In genomic region chr19:16714702-16715294, GRCh38 we compare ENCODE assay signal across 8 cellular contexts. TPM values are rescaled to one million over a fixed set of nuclear protein-coding genes. Genes with fewer than 3 reads are reported as not detected.
DNase-seq lines count a peak whose midpoint lies in the region; ATAC-seq and TF ChIP-seq lines count a peak whose summit lies in the region.

No MANE protein-coding gene starts in this region.

- H3K36me3 ChIP-seq in SU-DHL-6 (ENCODE audit: low read length): no peaks in the 10 kb centered on the region
- no peaks in the 10 kb centered on the region for H3K36me3 ChIP-seq in iPS DF 6.9 (ENCODE audit: control insufficient read depth, insufficient read depth, low read length)

- H3K79me2 ChIP-seq in SU-DHL-6 (ENCODE audit: insufficient read depth, low read length): no peaks in the 10 kb centered on the region

- no peak overlapping the region for H3K4me3 ChIP-seq in SU-DHL-6 (ENCODE audit: insufficient read depth, low read length, poor library complexity, severe bottlenecking)
- no peak overlapping the region for H3K4me3 ChIP-seq in astrocyte of the cerebellum (ENCODE audit: low read depth, low read length)
- no peak overlapping the region for H3K4me3 ChIP-seq in iPS DF 6.9 (ENCODE audit: low read length)

- H2AFZ ChIP-seq in SU-DHL-6 (ENCODE audit: low read depth, low read length, severe bottlenecking): no peak overlapping the region

- no peaks in the 10 kb centered on the region for H4K20me1 ChIP-seq in SU-DHL-6 (ENCODE audit: low read depth, low read length)

- no peak overlapping the region for H3K4me2 ChIP-seq in SU-DHL-6 (ENCODE audit: low read depth, low read length, poor library complexity, severe bottlenecking)

- peaks cover 11% of the 10 kb centered on the region for H3F3A ChIP-seq in SU-DHL-6 (ENCODE audit: insufficient read depth)

- no peaks in the 10 kb centered on the region for H3K4me1 ChIP-seq in iPS DF 6.9 (ENCODE audit: control insufficient read depth, insufficient read depth, low read length)

- H3K9me3 ChIP-seq in SU-DHL-6 (ENCODE audit: insufficient read depth, low read length) (no peaks in the 10 kb centered on the region), iPS DF 6.9 (ENCODE audit: control insufficient read depth, insufficient read depth, low read length) (no peaks in the 10 kb centered on the region)

- H3K27me3 ChIP-seq in SU-DHL-6 (ENCODE audit: low read length) (no peaks in the 10 kb centered on the region), iPS DF 6.9 (ENCODE audit: control insufficient read depth, insufficient read depth, low read length) (no peaks in the 10 kb centered on the region)

- DNase-seq in EH (ENCODE audit: low read depth): peak; percentile 46
- DNase-seq in LHCN-M2 (ENCODE audit: low read depth): peak; percentile 39
- DNase-seq in astrocyte of the cerebellum (ENCODE audit: low read depth): no peak
- peak; percentile 37 for DNase-seq in iPS DF 6.9 (ENCODE audit: low read depth, low spot score)
- peak in 3 of 4 experiments; percentile 7 to 24 (median 11) for DNase-seq in stimulated activated CD4-positive, alpha-beta T cell treated with anti-CD3 and anti-CD28 coated beads, Interleukin-1b, Interleukin-23, amount 100 ng/mL, for 24 hours (ENCODE audit: low read depth in 4 of 4, low spot score in 1 of 4)

- no CpG with 5 or more reads among the region's 14 CpGs for WGBS in iPS DF 6.9 (ENCODE audit: insufficient coverage, insufficient read length)

- ATAC-seq in GM18907 (IDR thresholded peaks at IDR 0.05; ENCODE audit: unreplicated experiment): no peak
- ATAC-seq in HG02678 (IDR thresholded peaks at IDR 0.05; ENCODE audit: unreplicated experiment): no peak

- in situ Hi-C loops in astrocyte of the cerebellum (cut with HindIII; ENCODE audit: low sequenced_read_pairs): no loop called here

- H3K27ac ChIP-seq in SU-DHL-6 (ENCODE audit: low read depth, low read length): no peak overlapping the region
- H3K27ac ChIP-seq in iPS DF 6.9 (ENCODE audit: low read length): no peak overlapping the region

- no peak overlapping the region for H3K9ac ChIP-seq in SU-DHL-6 (ENCODE audit: low read length)

- TF ChIP-seq CTCF in SU-DHL-6 (IDR thresholded peaks at IDR 0.05; ENCODE audit: insufficient read depth, low read length, poor library complexity, severe bottlenecking) (peak; percentile 95), astrocyte of the cerebellum (IDR thresholded peaks at IDR 0.05; ENCODE audit: low read depth, low read length, missing control alignments) (peak; percentile 83)

- no peaks in the 10 kb centered on the region for H3K9me2 ChIP-seq in SU-DHL-6 (replicated peaks; ENCODE audit: insufficient read depth, low read length)

RNA-seq across cellular contexts. Expression of gene NWD1, which starts 4.8 kb away (rescaled TPM):
- total RNA-seq in LHCN-M2 (2014; rRNA removed): not detected in 2 replicates
- polyA plus RNA-seq in LHCN-M2 (2012): not detected

RNA-seq across cellular contexts. Expression of gene TMEM38A, which starts 53.9 kb away (rescaled TPM):
- 2.9 and 3.2 TPM in 2 replicates for total RNA-seq in LHCN-M2 (2014; rRNA removed)
- polyA plus RNA-seq in LHCN-M2 (2012): 1.5 TPM

RNA-seq across cellular contexts. Expression of gene SMIM7, which starts 54.9 kb away (rescaled TPM):
- 97.1 and 97.3 TPM in 2 replicates for total RNA-seq in LHCN-M2 (2014; rRNA removed)
- 81.2 TPM for polyA plus RNA-seq in LHCN-M2 (2012)
